ENCODE assay signal across 1 cellular context in genomic region chr12:126903180-126903876, GRCh38.
TF ChIP-seq lines count a peak whose summit lies in the region.

No MANE protein-coding gene starts in this region.

TF ChIP-seq in K562, 482 proteins besides CTCF, POLR2A, EP300 and RAD21 (continued from another document and continues in another):
- TF ChIP-seq, protein P1, sequence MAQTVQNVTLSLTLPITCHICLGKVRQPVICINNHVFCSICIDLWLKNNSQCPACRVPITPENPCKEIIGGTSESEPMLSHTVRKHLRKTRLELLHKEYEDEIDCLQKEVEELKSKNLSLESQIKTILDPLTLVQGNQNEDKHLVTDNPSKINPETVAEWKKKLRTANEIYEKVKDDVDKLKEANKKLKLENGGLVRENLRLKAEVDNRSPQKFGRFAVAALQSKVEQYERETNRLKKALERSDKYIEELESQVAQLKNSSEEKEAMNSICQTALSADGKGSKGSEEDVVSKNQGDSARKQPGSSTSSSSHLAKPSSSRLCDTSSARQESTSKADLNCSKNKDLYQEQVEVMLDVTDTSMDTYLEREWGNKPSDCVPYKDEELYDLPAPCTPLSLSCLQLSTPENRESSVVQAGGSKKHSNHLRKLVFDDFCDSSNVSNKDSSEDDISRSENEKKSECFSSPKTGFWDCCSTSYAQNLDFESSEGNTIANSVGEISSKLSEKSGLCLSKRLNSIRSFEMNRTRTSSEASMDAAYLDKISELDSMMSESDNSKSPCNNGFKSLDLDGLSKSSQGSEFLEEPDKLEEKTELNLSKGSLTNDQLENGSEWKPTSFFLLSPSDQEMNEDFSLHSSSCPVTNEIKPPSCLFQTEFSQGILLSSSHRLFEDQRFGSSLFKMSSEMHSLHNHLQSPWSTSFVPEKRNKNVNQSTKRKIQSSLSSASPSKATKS (CRISPR knock-in tag; IDR thresholded peaks at IDR 0.05) = peak; percentile 67; the same call in 1 of the 2 replicates
- TF ChIP-seq MTF1 (CRISPR knock-in tag; IDR thresholded peaks at IDR 0.05; ENCODE audit: borderline replicate concordance) (peak; percentile 73; the same call in 1 of the 2 replicates), DMBX1 (CRISPR knock-in tag; IDR thresholded peaks at IDR 0.05; ENCODE audit: borderline replicate concordance) (peak; percentile 100), MEF2D (tag; conservative IDR thresholded peaks at IDR 0.05; ENCODE audit: low read depth) (peak; percentile 97), ID3 (CRISPR knock-in tag; IDR thresholded peaks at IDR 0.05) (peak; percentile 75; the same call in 1 of the 2 replicates), ID3 (tag; IDR thresholded peaks at IDR 0.05) (0 out of 2 replicates have a peak, but pooled peaks have one; percentile 37), RFX1 (IDR thresholded peaks at IDR 0.05) (peak; percentile 73), TRIM25 (IDR thresholded peaks at IDR 0.05; ENCODE audit: borderline replicate concordance) (no peak), MAFG (tag; conservative IDR thresholded peaks at IDR 0.05) (0 out of 2 replicates have a peak, but pooled peaks have one; percentile 33), ESRRA (IDR thresholded peaks at IDR 0.05; ENCODE audit: borderline replicate concordance, low read depth) (peak; percentile 72; the same call in 1 of the 2 replicates), NFE2L1 (tag; IDR thresholded peaks at IDR 0.05; ENCODE audit: borderline replicate concordance, low read depth) (peak; percentile 44; the same call in 1 of the 2 replicates), DIDO1 (tag; IDR thresholded peaks at IDR 0.05; ENCODE audit: low read depth) (peak; percentile 73; the same call in 1 of the 2 replicates), ZNF551 (CRISPR knock-in tag; IDR thresholded peaks at IDR 0.05) (no peak), ZNF354B (CRISPR knock-in tag; IDR thresholded peaks at IDR 0.05) (peak; percentile 91), ZNF165 (CRISPR knock-in tag; IDR thresholded peaks at IDR 0.05; ENCODE audit: borderline replicate concordance) (peak; percentile 95), OTX1 (CRISPR knock-in tag; IDR thresholded peaks at IDR 0.05) (peak; percentile 98), STAT5B (CRISPR knock-in tag; IDR thresholded peaks at IDR 0.05) (peak; percentile 65; the same call in 1 of the 2 replicates), TSHZ1 (CRISPR knock-in tag; IDR thresholded peaks at IDR 0.05) (peak; percentile 97), NCOA6 (IDR thresholded peaks at IDR 0.05) (no peak), ETV1 (tag; conservative IDR thresholded peaks at IDR 0.05; ENCODE audit: low read depth) (peak; percentile 94), RFX5 (IDR thresholded peaks at IDR 0.05; ENCODE audit: low read depth, low read length) (no peak), HIVEP1 (CRISPR knock-in tag; IDR thresholded peaks at IDR 0.05) (peak; percentile 97), ZNF444 (CRISPR knock-in tag; IDR thresholded peaks at IDR 0.05) (peak; percentile 86)
- TF ChIP-seq, protein P2, sequence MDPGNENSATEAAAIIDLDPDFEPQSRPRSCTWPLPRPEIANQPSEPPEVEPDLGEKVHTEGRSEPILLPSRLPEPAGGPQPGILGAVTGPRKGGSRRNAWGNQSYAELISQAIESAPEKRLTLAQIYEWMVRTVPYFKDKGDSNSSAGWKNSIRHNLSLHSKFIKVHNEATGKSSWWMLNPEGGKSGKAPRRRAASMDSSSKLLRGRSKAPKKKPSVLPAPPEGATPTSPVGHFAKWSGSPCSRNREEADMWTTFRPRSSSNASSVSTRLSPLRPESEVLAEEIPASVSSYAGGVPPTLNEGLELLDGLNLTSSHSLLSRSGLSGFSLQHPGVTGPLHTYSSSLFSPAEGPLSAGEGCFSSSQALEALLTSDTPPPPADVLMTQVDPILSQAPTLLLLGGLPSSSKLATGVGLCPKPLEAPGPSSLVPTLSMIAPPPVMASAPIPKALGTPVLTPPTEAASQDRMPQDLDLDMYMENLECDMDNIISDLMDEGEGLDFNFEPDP (CRISPR knock-in tag; IDR thresholded peaks at IDR 0.05) = peak; percentile 97
- TF ChIP-seq, protein P3, sequence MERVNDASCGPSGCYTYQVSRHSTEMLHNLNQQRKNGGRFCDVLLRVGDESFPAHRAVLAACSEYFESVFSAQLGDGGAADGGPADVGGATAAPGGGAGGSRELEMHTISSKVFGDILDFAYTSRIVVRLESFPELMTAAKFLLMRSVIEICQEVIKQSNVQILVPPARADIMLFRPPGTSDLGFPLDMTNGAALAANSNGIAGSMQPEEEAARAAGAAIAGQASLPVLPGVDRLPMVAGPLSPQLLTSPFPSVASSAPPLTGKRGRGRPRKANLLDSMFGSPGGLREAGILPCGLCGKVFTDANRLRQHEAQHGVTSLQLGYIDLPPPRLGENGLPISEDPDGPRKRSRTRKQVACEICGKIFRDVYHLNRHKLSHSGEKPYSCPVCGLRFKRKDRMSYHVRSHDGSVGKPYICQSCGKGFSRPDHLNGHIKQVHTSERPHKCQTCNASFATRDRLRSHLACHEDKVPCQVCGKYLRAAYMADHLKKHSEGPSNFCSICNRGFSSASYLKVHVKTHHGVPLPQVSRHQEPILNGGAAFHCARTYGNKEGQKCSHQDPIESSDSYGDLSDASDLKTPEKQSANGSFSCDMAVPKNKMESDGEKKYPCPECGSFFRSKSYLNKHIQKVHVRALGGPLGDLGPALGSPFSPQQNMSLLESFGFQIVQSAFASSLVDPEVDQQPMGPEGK (CRISPR knock-in tag; IDR thresholded peaks at IDR 0.05; ENCODE audit: borderline replicate concordance) = peak; percentile 89
- TF ChIP-seq, protein P4, sequence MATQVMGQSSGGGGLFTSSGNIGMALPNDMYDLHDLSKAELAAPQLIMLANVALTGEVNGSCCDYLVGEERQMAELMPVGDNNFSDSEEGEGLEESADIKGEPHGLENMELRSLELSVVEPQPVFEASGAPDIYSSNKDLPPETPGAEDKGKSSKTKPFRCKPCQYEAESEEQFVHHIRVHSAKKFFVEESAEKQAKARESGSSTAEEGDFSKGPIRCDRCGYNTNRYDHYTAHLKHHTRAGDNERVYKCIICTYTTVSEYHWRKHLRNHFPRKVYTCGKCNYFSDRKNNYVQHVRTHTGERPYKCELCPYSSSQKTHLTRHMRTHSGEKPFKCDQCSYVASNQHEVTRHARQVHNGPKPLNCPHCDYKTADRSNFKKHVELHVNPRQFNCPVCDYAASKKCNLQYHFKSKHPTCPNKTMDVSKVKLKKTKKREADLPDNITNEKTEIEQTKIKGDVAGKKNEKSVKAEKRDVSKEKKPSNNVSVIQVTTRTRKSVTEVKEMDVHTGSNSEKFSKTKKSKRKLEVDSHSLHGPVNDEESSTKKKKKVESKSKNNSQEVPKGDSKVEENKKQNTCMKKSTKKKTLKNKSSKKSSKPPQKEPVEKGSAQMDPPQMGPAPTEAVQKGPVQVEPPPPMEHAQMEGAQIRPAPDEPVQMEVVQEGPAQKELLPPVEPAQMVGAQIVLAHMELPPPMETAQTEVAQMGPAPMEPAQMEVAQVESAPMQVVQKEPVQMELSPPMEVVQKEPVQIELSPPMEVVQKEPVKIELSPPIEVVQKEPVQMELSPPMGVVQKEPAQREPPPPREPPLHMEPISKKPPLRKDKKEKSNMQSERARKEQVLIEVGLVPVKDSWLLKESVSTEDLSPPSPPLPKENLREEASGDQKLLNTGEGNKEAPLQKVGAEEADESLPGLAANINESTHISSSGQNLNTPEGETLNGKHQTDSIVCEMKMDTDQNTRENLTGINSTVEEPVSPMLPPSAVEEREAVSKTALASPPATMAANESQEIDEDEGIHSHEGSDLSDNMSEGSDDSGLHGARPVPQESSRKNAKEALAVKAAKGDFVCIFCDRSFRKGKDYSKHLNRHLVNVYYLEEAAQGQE (CRISPR knock-in tag; IDR thresholded peaks at IDR 0.05; ENCODE audit: low read depth) = peak; percentile 62; the same call in 1 of the 2 replicates
- TF ChIP-seq, protein P5, sequence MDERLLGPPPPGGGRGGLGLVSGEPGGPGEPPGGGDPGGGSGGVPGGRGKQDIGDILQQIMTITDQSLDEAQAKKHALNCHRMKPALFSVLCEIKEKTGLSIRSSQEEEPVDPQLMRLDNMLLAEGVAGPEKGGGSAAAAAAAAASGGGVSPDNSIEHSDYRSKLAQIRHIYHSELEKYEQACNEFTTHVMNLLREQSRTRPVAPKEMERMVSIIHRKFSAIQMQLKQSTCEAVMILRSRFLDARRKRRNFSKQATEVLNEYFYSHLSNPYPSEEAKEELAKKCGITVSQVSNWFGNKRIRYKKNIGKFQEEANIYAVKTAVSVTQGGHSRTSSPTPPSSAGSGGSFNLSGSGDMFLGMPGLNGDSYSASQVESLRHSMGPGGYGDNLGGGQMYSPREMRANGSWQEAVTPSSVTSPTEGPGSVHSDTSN (CRISPR knock-in tag; IDR thresholded peaks at IDR 0.05; ENCODE audit: low read depth) = no peak
- TF ChIP-seq, protein P5 (tag; conservative IDR thresholded peaks at IDR 0.05; ENCODE audit: low read depth) = peak; percentile 72
- TF ChIP-seq, protein P6, sequence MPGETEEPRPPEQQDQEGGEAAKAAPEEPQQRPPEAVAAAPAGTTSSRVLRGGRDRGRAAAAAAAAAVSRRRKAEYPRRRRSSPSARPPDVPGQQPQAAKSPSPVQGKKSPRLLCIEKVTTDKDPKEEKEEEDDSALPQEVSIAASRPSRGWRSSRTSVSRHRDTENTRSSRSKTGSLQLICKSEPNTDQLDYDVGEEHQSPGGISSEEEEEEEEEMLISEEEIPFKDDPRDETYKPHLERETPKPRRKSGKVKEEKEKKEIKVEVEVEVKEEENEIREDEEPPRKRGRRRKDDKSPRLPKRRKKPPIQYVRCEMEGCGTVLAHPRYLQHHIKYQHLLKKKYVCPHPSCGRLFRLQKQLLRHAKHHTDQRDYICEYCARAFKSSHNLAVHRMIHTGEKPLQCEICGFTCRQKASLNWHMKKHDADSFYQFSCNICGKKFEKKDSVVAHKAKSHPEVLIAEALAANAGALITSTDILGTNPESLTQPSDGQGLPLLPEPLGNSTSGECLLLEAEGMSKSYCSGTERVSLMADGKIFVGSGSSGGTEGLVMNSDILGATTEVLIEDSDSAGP (CRISPR knock-in tag; IDR thresholded peaks at IDR 0.05) = no peak
